In genomic region chr3:1103525-1103924, GRCh38 we compare ENCODE assay signal across 21 cellular contexts. TPM values are rescaled to one million over a fixed set of nuclear protein-coding genes. Genes with fewer than 3 reads are reported as not detected.
DNase-seq lines count a peak whose midpoint lies in the region; ATAC-seq and TF ChIP-seq lines count a peak whose summit lies in the region.
"Had no signal": no experiment of that assay in that cellular context is flagged by ENCODE, and none has a peak within 500 bp of the region (broad histone marks: within the 10 kb centered on the region; RNA-seq: fewer than 3 reads in every experiment).

No MANE protein-coding gene starts in this region.

- H3K27me3 ChIP-seq in A673 (replicated peaks; ENCODE audit: insufficient read depth, low read depth, low read length, poor library complexity): no peaks in the 10 kb centered on the region
- H3K27me3 ChIP-seq in hepatocyte: no peaks in the 10 kb centered on the region
- H3K27me3 ChIP-seq: SJSA1 had no signal

- no peak overlapping the region for H3K4me3 ChIP-seq in A673 (ENCODE audit: low read depth, low read length, poor library complexity, severe bottlenecking)
- H3K4me3 ChIP-seq in hepatocyte: no peak overlapping the region
- H3K4me3 ChIP-seq: SJSA1 had no signal

- no peaks in the 10 kb centered on the region for H4K20me1 ChIP-seq in hepatocyte (ENCODE audit: insufficient read depth, poor library complexity, severe bottlenecking)

- TF ChIP-seq CTCF in A673 (conservative IDR thresholded peaks at IDR 0.05; ENCODE audit: low read depth, low read length): 0 out of 2 replicates have a peak, but pooled peaks have one; percentile 24
- TF ChIP-seq CTCF in chondrocyte (IDR thresholded peaks at IDR 0.05): peak; percentile 72
- TF ChIP-seq CTCF in hepatocyte (IDR thresholded peaks at IDR 0.05; ENCODE audit: poor library complexity): peak; percentile 29

- no peaks in the 10 kb centered on the region for H3K4me1 Mint-ChIP-seq in chondrocyte (ENCODE audit: low read depth)
- H3K4me1 Mint-ChIP-seq: CD4-positive, CD25-positive, alpha-beta regulatory T cell had no signal

- H2AFZ ChIP-seq in hepatocyte: no peak overlapping the region

- no TSS peak for BruUV-seq in A673 (replicated peaks; lab: Mats Ljungman, UMichigan)

- H3K27me3 Mint-ChIP-seq in chondrocyte (ENCODE audit: low read depth): no peaks in the 10 kb centered on the region
- H3K27me3 Mint-ChIP-seq: CD4-positive, CD25-positive, alpha-beta regulatory T cell had no signal

- DNase-seq in A673 (ENCODE audit: low spot score) (peak; percentile 17), OCI-M1 (lab: John Stamatoyannopoulos, UW) (peak; percentile 15), chondrocyte (ENCODE audit: low spot score) (no peak), hepatocyte (ENCODE audit: low spot score) (no peak), RPMI8226 (no peak), NCI-H446 treated with DMSO at 0.1 percent for 48 hours (lab: John Stamatoyannopoulos, UW) (no peak), hepatic stellate cell (ENCODE audit: low spot score) (no peak)
- DNase-seq: AML-193; CD4-positive, CD25-positive, alpha-beta regulatory T cell; DMS53; MM.1S; NCI-H1105; NCI-H187; NCI-H446; NCI-H82 had no signal

- no peaks in the 10 kb centered on the region for H3K9me2 ChIP-seq in hepatocyte (replicated peaks; ENCODE audit: insufficient read depth)

- ATAC-seq in GM21360 (IDR thresholded peaks at IDR 0.05; ENCODE audit: unreplicated experiment): no peak
- ATAC-seq: HepG2 had no signal

- no peak overlapping the region for H3K27ac ChIP-seq in A673 (ENCODE audit: low read depth, low read length, poor library complexity, severe bottlenecking)
- no peak overlapping the region for H3K27ac ChIP-seq in hepatocyte
- H3K27ac ChIP-seq: KMS-11, SJSA1 had no signal

- intact Hi-C loops in A673 (cut with micrococcal nuclease; ENCODE audit: unreplicated experiment): no loop called here

- no peaks in the 10 kb centered on the region for H3K36me3 ChIP-seq in A673 (ENCODE audit: insufficient read depth, low read length, poor library complexity, severe bottlenecking)
- H3K36me3 ChIP-seq in hepatocyte (replicated peaks; ENCODE audit: insufficient read depth, low read depth): no peaks in the 10 kb centered on the region
- H3K36me3 ChIP-seq: SJSA1 had no signal

- H3K9me3 ChIP-seq in A673 (ENCODE audit: low read depth, low read length, poor library complexity, severe bottlenecking) (peaks cover 4% of the 10 kb centered on the region), hepatocyte (ENCODE audit: low read depth) (no peaks in the 10 kb centered on the region)
- H3K9me3 ChIP-seq: SJSA1 had no signal

- H3K4me3 Mint-ChIP-seq in chondrocyte (ENCODE audit: unreplicated experiment): no peak overlapping the region
- H3K4me3 Mint-ChIP-seq: CD4-positive, CD25-positive, alpha-beta regulatory T cell had no signal

- H3K27ac Mint-ChIP-seq in chondrocyte (ENCODE audit: unreplicated experiment): no peak overlapping the region
- H3K27ac Mint-ChIP-seq: CD4-positive, CD25-positive, alpha-beta regulatory T cell had no signal

- POLR2A ChIA-PET in A673 (lab: Charles Lee; ENCODE audit: low non-redundant PET): no interaction called here

- CTCF ChIA-PET in A673 (lab: Charles Lee): no interaction called here

- H3K4me1 ChIP-seq in A673 (ENCODE audit: insufficient read depth, low read length, poor library complexity, severe bottlenecking) (no peaks in the 10 kb centered on the region), hepatocyte (ENCODE audit: insufficient read depth) (no peaks in the 10 kb centered on the region)
- H3K4me1 ChIP-seq: SJSA1 had no signal

- no peak overlapping the region for H3K4me2 ChIP-seq in hepatocyte
- H3K4me2 ChIP-seq: KMS-11 had no signal

- no peaks in the 10 kb centered on the region for H3K36me3 Mint-ChIP-seq in chondrocyte (ENCODE audit: low read depth)
- H3K36me3 Mint-ChIP-seq: CD4-positive, CD25-positive, alpha-beta regulatory T cell had no signal

- WGBS in hepatocyte (ENCODE audit: low lambda C conversion rate, missing lambda C conversion rate): 94% methylated on average over 6 of the region's 6 CpGs

- peaks cover 8% of the 10 kb centered on the region for H3K9me3 Mint-ChIP-seq in chondrocyte (ENCODE audit: low read depth)

- H3K79me2 ChIP-seq in hepatocyte: no peaks in the 10 kb centered on the region

RNA-seq across cellular contexts. Expression of gene CNTN6, which starts 10.7 kb away (rescaled TPM):
- total RNA-seq in A673 (2021): 0.28 and 1.4 TPM in 2 replicates
- 2.1 to 8.3 TPM (median 2.2 TPM) in 3 replicates for total RNA-seq in chondrocyte
- total RNA-seq in hepatocyte: 3.2 and 4.8 TPM in 2 replicates
- polyA plus RNA-seq in hepatocyte: 2.6 and 2.9 TPM in 2 replicates
- total RNA-seq: A172; CD4-positive, CD25-positive, alpha-beta regulatory T cell; HepG2; RPMI7951; SJSA1 had no signal
- polyA plus RNA-seq: CD4-positive, CD25-positive, alpha-beta regulatory T cell; HepG2 had no signal

Comparison
In these comparisons a context has a peak if more than half of its experiments do, and no peak if none do; other contexts are left out.
1. DNase-seq: peak in A673 (single experiment) and OCI-M1 (single experiment); none in chondrocyte (single experiment), hepatocyte (single experiment), RPMI8226 (single experiment), NCI-H446 treated with DMSO at 0.1 percent for 48 hours (single experiment) and hepatic stellate cell (single experiment).
2. Peak in every context shown above with its lines, with median percentiles within 50 percentile points of each other: CTCF ChIP-seq.